ENCODE assay signal across 1 cellular context in genomic region chr1:81756872-81757271, GRCh38.
TF ChIP-seq lines count a peak whose summit lies in the region.

No MANE protein-coding gene starts in this region.

TF ChIP-seq in GM23338, 12 proteins besides CTCF, POLR2A, EP300 and RAD21 (continued from another document):
- TF ChIP-seq REST (IDR thresholded peaks at IDR 0.05; ENCODE audit: unreplicated experiment) (no peak), ZNF331 (CRISPR knock-in tag; IDR thresholded peaks at IDR 0.05; ENCODE audit: low read depth) (no peak), ZNF462 (CRISPR knock-in tag; IDR thresholded peaks at IDR 0.05) (no peak), ETS1 (IDR thresholded peaks at IDR 0.05) (no peak), CREB1 (CRISPR knock-in tag; IDR thresholded peaks at IDR 0.05; ENCODE audit: low read depth) (no peak), STAT1 (IDR thresholded peaks at IDR 0.05; ENCODE audit: unreplicated experiment) (no peak), EZH2 (IDR thresholded peaks at IDR 0.05; ENCODE audit: low read depth, unreplicated experiment) (no peak)
